In genomic region chr6:158086706-158087518, GRCh38 we compare ENCODE assay signal across 11 cellular contexts.
DNase-seq lines count a peak whose midpoint lies in the region; ATAC-seq and TF ChIP-seq lines count a peak whose summit lies in the region.
"Had no signal": no experiment of that assay in that cellular context is flagged by ENCODE, and none has a peak within 500 bp of the region (broad histone marks: within the 10 kb centered on the region; RNA-seq: fewer than 3 reads in every experiment).

No MANE protein-coding gene starts in this region.

- no peaks in the 10 kb centered on the region for H3K27me3 ChIP-seq in left lung
- no peaks in the 10 kb centered on the region for H3K27me3 ChIP-seq in thoracic aorta (replicated peaks; ENCODE audit: insufficient read depth)

- in situ Hi-C loops in astrocyte of the spinal cord (cut with HindIII; ENCODE audit: low sequenced_read_pairs) = no loop called here

- TF ChIP-seq CTCF in astrocyte of the spinal cord (IDR thresholded peaks at IDR 0.05; ENCODE audit: low read depth, low read length) = no peak
- no peak for TF ChIP-seq CTCF in left lung (IDR thresholded peaks at IDR 0.05)
- TF ChIP-seq CTCF in thoracic aorta (IDR thresholded peaks at IDR 0.05) = no peak

- DNase-seq in activated CD4-positive, alpha-beta T cell treated with anti-CD3 and anti-CD28 coated beads, Interleukin-2, amount 10 ng/mL, durations not matched to agents 24 days and 14 days = no peak
- no peak for DNase-seq in activated CD4-positive, alpha-beta T cell treated with anti-CD3 and anti-CD28 coated beads, Interleukin-2, amount 50 U/mL, for 48 hours
- DNase-seq in astrocyte of the spinal cord (ENCODE audit: low read depth, low spot score) (peak; percentile 76), left lung (peak in 1 of 2 donors; percentile 64), thoracic aorta (ENCODE audit: low spot score) (no peak), NCI-H2029 (lab: John Stamatoyannopoulos, UW) (no peak)
- DNase-seq: activated CD8-positive, alpha-beta memory T cell treated with anti-CD3 and anti-CD28 coated beads, Interleukin-2, amount 50 U/mL, for 48 hours; SHP77 had no signal

- H3K4me3 Mint-ChIP-seq in activated CD4-positive, alpha-beta T cell treated with anti-CD3 and anti-CD28 coated beads, Interleukin-2, amount 10 ng/mL, durations not matched to agents 24 days and 14 days = peak overlapping the region; percentile 15

- peaks cover 10% of the 10 kb centered on the region for H3K4me1 Mint-ChIP-seq in activated CD4-positive, alpha-beta T cell treated with anti-CD3 and anti-CD28 coated beads, Interleukin-2, amount 10 ng/mL, durations not matched to agents 24 days and 14 days

- H3K27ac Mint-ChIP-seq in activated CD4-positive, alpha-beta T cell treated with anti-CD3 and anti-CD28 coated beads, Interleukin-2, amount 10 ng/mL, durations not matched to agents 24 days and 14 days = no peak overlapping the region

- intact Hi-C loops in activated CD4-positive, alpha-beta T cell treated with anti-CD3 and anti-CD28 coated beads, Interleukin-2, amount 10 ng/mL, durations not matched to agents 24 days and 14 days (cut with micrococcal nuclease) = no loop called here
- intact Hi-C loops in left lung (cut with DNase I) = no loop called here

- H3K36me3 ChIP-seq in left lung (peaks cover 0 to 40% of the 10 kb centered on the region in 2 donors), thoracic aorta (peaks cover 17% of the 10 kb centered on the region)

- H3K9me3 Mint-ChIP-seq in activated CD4-positive, alpha-beta T cell treated with anti-CD3 and anti-CD28 coated beads, Interleukin-2, amount 10 ng/mL, durations not matched to agents 24 days and 14 days = no peaks in the 10 kb centered on the region

- H3K27ac ChIP-seq in left lung (peak overlapping the region in 1 of 2 donors; percentile 66), thoracic aorta (peak overlapping the region; percentile 82 to 83)
- H3K27ac ChIP-seq: A549 had no signal

- no peak for TF ChIP-seq POLR2A in GM18505 (IDR thresholded peaks at IDR 0.05; ENCODE audit: borderline replicate concordance, extremely low read depth, insufficient read depth, insufficient read length)

- H3K9me3 ChIP-seq in left lung (no peaks in the 10 kb centered on the region), thoracic aorta (no peaks in the 10 kb centered on the region)
- H3K9me3 ChIP-seq: A549 had no signal

- H3K4me1 ChIP-seq in left lung (peaks cover 0 to 15% of the 10 kb centered on the region in 2 donors), thoracic aorta (ENCODE audit: control insufficient read depth in 1 of 2, low read depth in 2 of 2) (peaks cover 6 to 19% of the 10 kb centered on the region in 2 donors)
- H3K4me1 ChIP-seq: A549 had no signal

- peak; percentile 39 for ATAC-seq in left lung
- peak; percentile 58 for ATAC-seq in thoracic aorta (ENCODE audit: insufficient number of reproducible peaks, low FRiP score, low read depth)
- ATAC-seq in GM18870 (IDR thresholded peaks at IDR 0.05; ENCODE audit: unreplicated experiment) = no peak
- ATAC-seq in GM18505 (IDR thresholded peaks at IDR 0.05; ENCODE audit: unreplicated experiment) = no peak
- ATAC-seq: A549 had no signal

- no peak overlapping the region for H3K4me3 ChIP-seq in astrocyte of the spinal cord (ENCODE audit: low read depth, low read length)
- H3K4me3 ChIP-seq in left lung = peak overlapping the region in 1 of 2 donors; percentile 14
- H3K4me3 ChIP-seq in thoracic aorta = peak overlapping the region; percentile 55
- H3K4me3 ChIP-seq: A549 had no signal

- H3K27me3 Mint-ChIP-seq in activated CD4-positive, alpha-beta T cell treated with anti-CD3 and anti-CD28 coated beads, Interleukin-2, amount 10 ng/mL, durations not matched to agents 24 days and 14 days = no peaks in the 10 kb centered on the region

- H3K36me3 Mint-ChIP-seq in activated CD4-positive, alpha-beta T cell treated with anti-CD3 and anti-CD28 coated beads, Interleukin-2, amount 10 ng/mL, durations not matched to agents 24 days and 14 days (ENCODE audit: low read depth) = peaks cover 61% of the 10 kb centered on the region

Comparison
In these comparisons a context has a peak if more than half of its experiments do, and no peak if none do; other contexts are left out.
1. ATAC-seq: peak in left lung (single experiment) and thoracic aorta (single experiment); none in GM18870 (single experiment) and GM18505 (single experiment).